12 cellular contexts compared by ENCODE assay signal in genomic region chr2:241268716-241269445, GRCh38. TPM values are rescaled to one million over a fixed set of nuclear protein-coding genes. Genes with fewer than 3 reads are reported as not detected.
DNase-seq lines count a peak whose midpoint lies in the region; ATAC-seq, FAIRE-seq and TF ChIP-seq lines count a peak whose summit lies in the region.
"Had no signal": no experiment of that assay in that cellular context is flagged by ENCODE, and none has a peak within 500 bp of the region (broad histone marks: within the 10 kb centered on the region; RNA-seq: fewer than 3 reads in every experiment).

No MANE protein-coding gene starts in this region.

- TF ChIP-seq CTCF in A549 (IDR thresholded peaks at IDR 0.05) = no peak

- H3K9me3 ChIP-seq in A549 = no peaks in the 10 kb centered on the region

- H3K36me3 Mint-ChIP-seq in activated T-helper 2 cell treated with anti-CD3 and anti-CD28 coated beads, Interferon-gamma antibody, Interleukin-2, Interleukin-4, amounts not matched to agents 10 μg/mL and 5 μg/mL and 100 μg/mL, durations not matched to agents 14 hours and 24 hours and 36 hours (ENCODE audit: low read depth) = peaks cover 47% of the 10 kb centered on the region

- no peak overlapping the region for H3K27ac ChIP-seq in A549

- no peaks in the 10 kb centered on the region for H3K27me3 Mint-ChIP-seq in activated T-helper 2 cell treated with anti-CD3 and anti-CD28 coated beads, Interferon-gamma antibody, Interleukin-2, Interleukin-4, amounts not matched to agents 10 μg/mL and 5 μg/mL and 100 μg/mL, durations not matched to agents 14 hours and 24 hours and 36 hours (ENCODE audit: low read depth)

- no peak overlapping the region for H3K4me3 ChIP-seq in A549

- no peak for TF ChIP-seq EP300 in A549 (IDR thresholded peaks at IDR 0.05)

- peak in 1 of 2 experiments; percentile 12 for DNase-seq in A549 (ENCODE audit: low read depth in 1 of 2, low spot score in 1 of 2)
- peak; percentile 21 for DNase-seq in GM04503 (ENCODE audit: low read depth)
- DNase-seq in activated T-helper 2 cell treated with anti-CD3 and anti-CD28 coated beads, Interferon-gamma antibody, Interleukin-2, Interleukin-4, amounts not matched to agents 10 μg/mL and 5 μg/mL and 100 μg/mL, durations not matched to agents 14 hours and 24 hours and 36 hours (ENCODE audit: low spot score) = no peak
- DNase-seq in glomerular visceral epithelial cell (ENCODE audit: extremely low spot score) = peak; percentile 39
- no peak for DNase-seq in DMS 273 treated with DMSO at 0.1 percent for 48 hours (lab: John Stamatoyannopoulos, UW)
- DNase-seq in GF-D8 (lab: John Stamatoyannopoulos, UW) = no peak
- DNase-seq: activated CD4-positive, alpha-beta T cell treated with anti-CD3 and anti-CD28 coated beads for 1 hour; NCI-H345; SHP77 had no signal

- H3K9me3 Mint-ChIP-seq in activated T-helper 2 cell treated with anti-CD3 and anti-CD28 coated beads, Interferon-gamma antibody, Interleukin-2, Interleukin-4, amounts not matched to agents 10 μg/mL and 5 μg/mL and 100 μg/mL, durations not matched to agents 14 hours and 24 hours and 36 hours = no peaks in the 10 kb centered on the region
- H3K9me3 Mint-ChIP-seq: activated naive CD4-positive, alpha-beta T cell treated with anti-CD3 and anti-CD28 coated beads, Interleukin-2, amount 50 U/mL, for 72 hours had no signal

- CTCF ChIA-PET in A549 (lab: Yijun Ruan, JAX) = interaction anchor here (0.8 to 1.2 kb wide), 2 partner anchors 12 to 196 kb away, joined by 3 read pairs; no protein-coding TSS in a partner anchor

- H3K4me3 Mint-ChIP-seq in activated T-helper 2 cell treated with anti-CD3 and anti-CD28 coated beads, Interferon-gamma antibody, Interleukin-2, Interleukin-4, amounts not matched to agents 10 μg/mL and 5 μg/mL and 100 μg/mL, durations not matched to agents 14 hours and 24 hours and 36 hours (ENCODE audit: low read depth) = peak overlapping the region; percentile 11

- FAIRE-seq in A549 (lab: Jason Lieb, UNC) = no peak

- 86% methylated on average over 14 of the region's 14 CpGs for WGBS in A549 (ENCODE audit: missing lambda C conversion rate)

- H3K4me1 Mint-ChIP-seq in activated T-helper 2 cell treated with anti-CD3 and anti-CD28 coated beads, Interferon-gamma antibody, Interleukin-2, Interleukin-4, amounts not matched to agents 10 μg/mL and 5 μg/mL and 100 μg/mL, durations not matched to agents 14 hours and 24 hours and 36 hours (ENCODE audit: low read depth) = peaks cover 38% of the 10 kb centered on the region

- H3K4me1 ChIP-seq in A549 = peaks cover 34% of the 10 kb centered on the region; the same call in 2 of the 3 replicates

- no peak for TF ChIP-seq POLR2A in A549 (IDR thresholded peaks at IDR 0.05; ENCODE audit: low read length)

- peak overlapping the region; percentile 5; the same call in 1 of the 3 replicates for H3K4me2 ChIP-seq in A549

- POLR2A ChIA-PET in A549 (lab: Yijun Ruan, JAX) = no interaction called here

- H3K27ac Mint-ChIP-seq in activated T-helper 2 cell treated with anti-CD3 and anti-CD28 coated beads, Interferon-gamma antibody, Interleukin-2, Interleukin-4, amounts not matched to agents 10 μg/mL and 5 μg/mL and 100 μg/mL, durations not matched to agents 14 hours and 24 hours and 36 hours = peak overlapping the region; percentile 2

- no peak for ATAC-seq in A549
- no peak for ATAC-seq in GM18517 (IDR thresholded peaks at IDR 0.05; ENCODE audit: unreplicated experiment)
- ATAC-seq in HG02763 (IDR thresholded peaks at IDR 0.05; ENCODE audit: unreplicated experiment) = no peak
- ATAC-seq: activated naive CD4-positive, alpha-beta T cell treated with anti-CD3 and anti-CD28 coated beads, Interleukin-2, amount 50 U/mL, for 72 hours had no signal

- intact Hi-C loops in activated T-helper 2 cell treated with anti-CD3 and anti-CD28 coated beads, Interferon-gamma antibody, Interleukin-2, Interleukin-4, amounts not matched to agents 10 μg/mL and 5 μg/mL and 100 μg/mL, durations not matched to agents 14 hours and 24 hours and 36 hours (cut with micrococcal nuclease) = no loop called here

- TF ChIP-seq RAD21 in A549 (conservative IDR thresholded peaks at IDR 0.05 in 1 of 2, IDR thresholded peaks at IDR 0.05 in 1 of 2) = no peak

TF ChIP-seq in A549, 52 proteins besides CTCF, POLR2A, EP300 and RAD21:
- no peak for TF ChIP-seq EHF (CRISPR knock-in tag; IDR thresholded peaks at IDR 0.05)
- TF ChIP-seq, protein P1, sequence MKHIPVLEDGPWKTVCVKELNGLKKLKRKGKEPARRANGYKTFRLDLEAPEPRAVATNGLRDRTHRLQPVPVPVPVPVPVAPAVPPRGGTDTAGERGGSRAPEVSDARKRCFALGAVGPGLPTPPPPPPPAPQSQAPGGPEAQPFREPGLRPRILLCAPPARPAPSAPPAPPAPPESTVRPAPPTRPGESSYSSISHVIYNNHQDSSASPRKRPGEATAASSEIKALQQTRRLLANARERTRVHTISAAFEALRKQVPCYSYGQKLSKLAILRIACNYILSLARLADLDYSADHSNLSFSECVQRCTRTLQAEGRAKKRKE (CRISPR knock-in tag; IDR thresholded peaks at IDR 0.05; ENCODE audit: low read depth) = no peak
- no peak for TF ChIP-seq JUNB (IDR thresholded peaks at IDR 0.05)
- no peak for TF ChIP-seq GATA3 (IDR thresholded peaks at IDR 0.05; ENCODE audit: borderline replicate concordance)
- no peak for TF ChIP-seq KDM5A (IDR thresholded peaks at IDR 0.05)
- TF ChIP-seq SREBF2 (IDR thresholded peaks at IDR 0.05) = no peak
- no peak for TF ChIP-seq FOSL2 (IDR thresholded peaks at IDR 0.05)
- TF ChIP-seq FOSL2 (CRISPR knock-in tag; IDR thresholded peaks at IDR 0.05) = no peak
- TF ChIP-seq RARB (CRISPR knock-in tag; IDR thresholded peaks at IDR 0.05) = no peak
- no peak for TF ChIP-seq MYC (IDR thresholded peaks at IDR 0.05; ENCODE audit: borderline replicate concordance, low read length)
- no peak for TF ChIP-seq FOSB (CRISPR knock-in tag; IDR thresholded peaks at IDR 0.05)
- no peak for TF ChIP-seq BCL3 (IDR thresholded peaks at IDR 0.05)
- TF ChIP-seq, protein P2, sequence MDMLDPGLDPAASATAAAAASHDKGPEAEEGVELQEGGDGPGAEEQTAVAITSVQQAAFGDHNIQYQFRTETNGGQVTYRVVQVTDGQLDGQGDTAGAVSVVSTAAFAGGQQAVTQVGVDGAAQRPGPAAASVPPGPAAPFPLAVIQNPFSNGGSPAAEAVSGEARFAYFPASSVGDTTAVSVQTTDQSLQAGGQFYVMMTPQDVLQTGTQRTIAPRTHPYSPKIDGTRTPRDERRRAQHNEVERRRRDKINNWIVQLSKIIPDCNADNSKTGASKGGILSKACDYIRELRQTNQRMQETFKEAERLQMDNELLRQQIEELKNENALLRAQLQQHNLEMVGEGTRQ (IDR thresholded peaks at IDR 0.05) = no peak
- TF ChIP-seq PHF8 (IDR thresholded peaks at IDR 0.05; ENCODE audit: borderline replicate concordance, low read depth) = no peak
- TF ChIP-seq RFX5 (IDR thresholded peaks at IDR 0.05) = no peak
- no peak for TF ChIP-seq HOXB5 (CRISPR knock-in tag; IDR thresholded peaks at IDR 0.05)
- no peak for TF ChIP-seq JUN (IDR thresholded peaks at IDR 0.05)
- no peak for TF ChIP-seq HOXB13 (CRISPR knock-in tag; IDR thresholded peaks at IDR 0.05; ENCODE audit: low read depth)
- no peak for TF ChIP-seq NPAS2 (CRISPR knock-in tag; IDR thresholded peaks at IDR 0.05; ENCODE audit: borderline replicate concordance)

RNA-seq across cellular contexts. Expression of gene HDLBP, which starts 46.6 kb away (rescaled TPM):
- polyA plus RNA-seq in A549 (2011; rRNA removed) (292 and 330 TPM in 2 replicates), A549 (2017; fragmentation: RNase III; extraction: RNeasy Plus Mini Kit Qiagen cat#74134 plus additional on column Dnase treatment) (237 to 256 TPM (median 248 TPM) in 3 replicates)
- 204 and 209 TPM in 2 replicates for polyA plus RNA-seq in A549 (2012; cell fraction: cytosol; rRNA removed)
- polyA plus RNA-seq in A549 (2012; cell fraction: nucleus; rRNA removed) = 276 and 324 TPM in 2 replicates
- polyA minus RNA-seq in A549 (2011; rRNA and poly(A)+ RNA removed) = 657 and 686 TPM in 2 replicates
- 282 and 293 TPM in 2 replicates for total RNA-seq in activated T-helper 2 cell treated with anti-CD3 and anti-CD28 coated beads, Interferon-gamma antibody, Interleukin-2, Interleukin-4, amounts not matched to agents 10 μg/mL and 5 μg/mL and 100 μg/mL, durations not matched to agents 14 hours and 24 hours and 36 hours

RNA-seq across cellular contexts. Expression of gene SEPTIN2, which starts 46.8 kb away (rescaled TPM):
- polyA plus RNA-seq in A549 (2011; rRNA removed) (660 and 762 TPM in 2 replicates), A549 (2017; fragmentation: RNase III; extraction: RNeasy Plus Mini Kit Qiagen cat#74134 plus additional on column Dnase treatment) (341 to 359 TPM (median 358 TPM) in 3 replicates)
- 183 and 200 TPM in 2 replicates for polyA plus RNA-seq in A549 (2012; cell fraction: cytosol; rRNA removed)
- polyA plus RNA-seq in A549 (2012; cell fraction: nucleus; rRNA removed) = 107 and 190 TPM in 2 replicates
- 343 and 364 TPM in 2 replicates for polyA minus RNA-seq in A549 (2011; rRNA and poly(A)+ RNA removed)
- total RNA-seq in activated T-helper 2 cell treated with anti-CD3 and anti-CD28 coated beads, Interferon-gamma antibody, Interleukin-2, Interleukin-4, amounts not matched to agents 10 μg/mL and 5 μg/mL and 100 μg/mL, durations not matched to agents 14 hours and 24 hours and 36 hours = 231 TPM in 2 replicates

Comparison
In these comparisons a context has a peak if more than half of its experiments do, and no peak if none do; other contexts are left out.
1. DNase-seq: peak in GM04503 (single experiment) and glomerular visceral epithelial cell (single experiment); none in activated T-helper 2 cell treated with anti-CD3 and anti-CD28 coated beads, Interferon-gamma antibody, Interleukin-2, Interleukin-4, amounts not matched to agents 10 μg/mL and 5 μg/mL and 100 μg/mL, durations not matched to agents 14 hours and 24 hours and 36 hours (single experiment), DMS 273 treated with DMSO at 0.1 percent for 48 hours (single experiment) and GF-D8 (single experiment).